ENCODE assay signal across 26 cellular contexts in genomic region chr14:80698974-80699373, GRCh38.
"Had no signal": no experiment of that assay in that cellular context is flagged by ENCODE, and none has a peak within 500 bp of the region (broad histone marks: within the 10 kb centered on the region; RNA-seq: fewer than 3 reads in every experiment).

No MANE protein-coding gene starts in this region.

- H3K27me3 ChIP-seq: neural progenitor cell, ovary, right lobe of liver, sigmoid colon, stomach, thyroid gland, tibial nerve, upper lobe of right lung, uterus had no signal

- H3K9me3 ChIP-seq: ovary, psoas muscle, right lobe of liver, sigmoid colon, stomach, thoracic aorta, thyroid gland, tibial nerve, upper lobe of right lung, uterus had no signal

- FAIRE-seq: small intestine had no signal

- H3K4me3 ChIP-seq: neural progenitor cell, ovary, psoas muscle, right lobe of liver, sigmoid colon, stomach, thoracic aorta, thyroid gland, tibial nerve, upper lobe of right lung, uterus had no signal

- H3K27ac ChIP-seq: neural progenitor cell, ovary, psoas muscle, right lobe of liver, sigmoid colon, stomach, thoracic aorta, thyroid gland, tibial nerve, upper lobe of right lung, uterus had no signal

- H3K4me2 ChIP-seq: neural progenitor cell had no signal

- ATAC-seq: naive thymus-derived CD8-positive, alpha-beta T cell; natural killer cell treated with Interleukin-12 subunit alpha and Interleukin-12 subunit beta and Interleukin-15 and Interleukin-18, amount 100 ng/mL, for 72 hours; psoas muscle; right cardiac atrium; right lobe of liver; stimulated activated effector memory CD8-positive, alpha-beta T cell treated with anti-CD3 and anti-CD28 coated beads, Interleukin-12 subunit alpha, Interleukin-12 subunit beta, amount 100 ng/mL, for 72 hours; stimulated activated naive B cell treated with anti-CD40 and anti-IgM and Interleukin-4, amounts not matched to agents 10 μg/mL and 1 μg/mL and 100 μg/mL, for 72 hours; upper lobe of right lung had no signal

- H3K9ac ChIP-seq: neural progenitor cell had no signal

- DNase-seq: naive B cell; naive thymus-derived CD8-positive, alpha-beta T cell; nephron progenitor cell; occipital lobe; ovary; posterior cingulate gyrus; psoas muscle; right cardiac atrium; right lobe of liver; sigmoid colon; small intestine; stimulated activated CD4-positive, alpha-beta T cell treated with anti-CD3 and anti-CD28 coated beads, Interleukin-15, amount 100 ng/mL, for 24 hours; stimulated activated CD4-positive, alpha-beta T cell treated with anti-CD3 and anti-CD28 coated beads, Interleukin-2, amount 100 ng/mL, for 24 hours; stimulated activated CD4-positive, alpha-beta T cell treated with anti-CD3 and anti-CD28 coated beads, Interleukin-2, amount 100 ng/mL, for 48 hours; stimulated activated CD4-positive, alpha-beta T cell treated with anti-CD3 and anti-CD28 coated beads, Interleukin-4, amount 100 ng/mL, for 24 hours; stimulated activated naive B cell treated with anti-CD40 and anti-IgM and Interleukin-4, amounts not matched to agents 10 μg/mL and 1 μg/mL and 100 μg/mL, for 72 hours; stimulated activated naive CD4-positive, alpha-beta T cell treated with Interleukin-2 at 50 U/mL for 16 hours; stomach; thyroid gland; upper lobe of right lung; uterus had no signal

- H3K36me3 ChIP-seq: neural progenitor cell, ovary, right lobe of liver, sigmoid colon, stomach, thoracic aorta, thyroid gland, tibial nerve, upper lobe of right lung, uterus had no signal

- H2AFZ ChIP-seq: neural progenitor cell had no signal

- H3K4me1 ChIP-seq: neural progenitor cell, psoas muscle, right lobe of liver, sigmoid colon, stomach, thyroid gland, tibial nerve, upper lobe of right lung, uterus had no signal
